ENCODE assay signal across 8 cellular contexts in the genomic region with DNA sequence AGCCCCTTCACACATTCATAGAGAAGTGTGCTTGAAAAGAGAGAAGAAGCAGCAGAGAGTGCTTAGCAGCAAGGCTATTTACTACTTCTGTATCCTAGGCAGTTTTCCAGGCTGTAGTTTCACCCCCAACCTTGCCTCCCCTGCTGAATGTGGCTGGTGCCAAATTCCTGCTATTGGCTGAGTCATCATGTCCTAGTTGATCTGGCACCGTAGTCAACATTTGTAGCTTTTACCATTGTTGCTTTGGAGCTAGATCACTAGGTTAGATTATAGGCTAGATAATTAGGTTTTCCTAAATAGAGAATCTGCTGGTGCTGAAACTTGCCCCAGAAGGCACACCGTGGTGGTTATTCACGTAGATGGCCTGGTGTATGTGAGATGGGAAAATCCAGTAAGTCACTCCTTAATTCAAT. TPM values are rescaled to one million over a fixed set of nuclear protein-coding genes. Genes with fewer than 3 reads are reported as not detected.
DNase-seq lines count a peak whose midpoint lies in the region; ATAC-seq and TF ChIP-seq lines count a peak whose summit lies in the region.

No MANE protein-coding gene starts in this region.

- no peaks in the 10 kb centered on the region for H3K36me3 ChIP-seq in ascending aorta

- H3K4me3 Mint-ChIP-seq in osteocyte (ENCODE audit: unreplicated experiment) = peak overlapping the region; percentile 8
- H3K4me3 Mint-ChIP-seq in activated T-helper 1 cell treated with anti-CD3 and anti-CD28 coated beads, Interleukin-12 subunit alpha, Interleukin-12 subunit beta, Interleukin-2, Interleukin-4 antibody, amounts not matched to agents 30 ng/mL and 10 ng/mL and 1 ng/mL, durations not matched to agents 14 hours and 24 hours and 36 hours = no peak overlapping the region

- peaks cover 28% of the 10 kb centered on the region for H3K4me1 Mint-ChIP-seq in osteocyte (ENCODE audit: unreplicated experiment)
- H3K4me1 Mint-ChIP-seq in activated T-helper 1 cell treated with anti-CD3 and anti-CD28 coated beads, Interleukin-12 subunit alpha, Interleukin-12 subunit beta, Interleukin-2, Interleukin-4 antibody, amounts not matched to agents 30 ng/mL and 10 ng/mL and 1 ng/mL, durations not matched to agents 14 hours and 24 hours and 36 hours (ENCODE audit: low read depth) = no peaks in the 10 kb centered on the region

- no peaks in the 10 kb centered on the region for H3K27me3 Mint-ChIP-seq in osteocyte (ENCODE audit: unreplicated experiment)
- no peaks in the 10 kb centered on the region for H3K27me3 Mint-ChIP-seq in activated T-helper 1 cell treated with anti-CD3 and anti-CD28 coated beads, Interleukin-12 subunit alpha, Interleukin-12 subunit beta, Interleukin-2, Interleukin-4 antibody, amounts not matched to agents 30 ng/mL and 10 ng/mL and 1 ng/mL, durations not matched to agents 14 hours and 24 hours and 36 hours (ENCODE audit: insufficient read depth)

- intact Hi-C loops in activated T-helper 1 cell treated with anti-CD3 and anti-CD28 coated beads, Interleukin-12 subunit alpha, Interleukin-12 subunit beta, Interleukin-2, Interleukin-4 antibody, amounts not matched to agents 30 ng/mL and 10 ng/mL and 1 ng/mL, durations not matched to agents 14 hours and 24 hours and 36 hours (cut with micrococcal nuclease) = no loop called here
- intact Hi-C loops in ascending aorta (cut with DNase I) = no loop called here

- DNase-seq in RPMI7951 (ENCODE audit: low read depth) = peak; percentile 94
- DNase-seq in fibroblast of the conjunctiva (ENCODE audit: low read depth) = peak; percentile 92
- no peak for DNase-seq in osteocyte (ENCODE audit: extremely low spot score, unreplicated experiment)
- DNase-seq in activated T-helper 1 cell treated with anti-CD3 and anti-CD28 coated beads, Interleukin-12 subunit alpha, Interleukin-12 subunit beta, Interleukin-2, Interleukin-4 antibody, amounts not matched to agents 30 ng/mL and 10 ng/mL and 1 ng/mL, durations not matched to agents 14 hours and 24 hours and 36 hours (ENCODE audit: low spot score) = no peak
- DNase-seq in activated naive CD4-positive, alpha-beta T cell treated with anti-CD3 and anti-CD28 coated beads, Interleukin-2, amount 50 U/mL, for 16 hours = no peak
- no peak for DNase-seq in ascending aorta (ENCODE audit: low spot score in 2 of 2)

- no peaks in the 10 kb centered on the region for H3K9me3 Mint-ChIP-seq in osteocyte (ENCODE audit: unreplicated experiment)
- no peaks in the 10 kb centered on the region for H3K9me3 Mint-ChIP-seq in activated T-helper 1 cell treated with anti-CD3 and anti-CD28 coated beads, Interleukin-12 subunit alpha, Interleukin-12 subunit beta, Interleukin-2, Interleukin-4 antibody, amounts not matched to agents 30 ng/mL and 10 ng/mL and 1 ng/mL, durations not matched to agents 14 hours and 24 hours and 36 hours

- H3K9me3 ChIP-seq in ascending aorta = no peaks in the 10 kb centered on the region

- no peak for TF ChIP-seq CTCF in osteocyte (IDR thresholded peaks at IDR 0.05)
- no peak for TF ChIP-seq CTCF in ascending aorta (IDR thresholded peaks at IDR 0.05)

- H3K27ac ChIP-seq in ascending aorta = no peak overlapping the region

- no peaks in the 10 kb centered on the region for H3K36me3 Mint-ChIP-seq in osteocyte (ENCODE audit: unreplicated experiment)
- H3K36me3 Mint-ChIP-seq in activated T-helper 1 cell treated with anti-CD3 and anti-CD28 coated beads, Interleukin-12 subunit alpha, Interleukin-12 subunit beta, Interleukin-2, Interleukin-4 antibody, amounts not matched to agents 30 ng/mL and 10 ng/mL and 1 ng/mL, durations not matched to agents 14 hours and 24 hours and 36 hours (ENCODE audit: low read depth) = no peaks in the 10 kb centered on the region

- ATAC-seq in GM19023 (IDR thresholded peaks at IDR 0.05; ENCODE audit: unreplicated experiment) (peak; percentile 10), GM19328 (IDR thresholded peaks at IDR 0.05; ENCODE audit: unreplicated experiment) (no peak)

- H3K27ac Mint-ChIP-seq in osteocyte (ENCODE audit: unreplicated experiment) = peak overlapping the region; percentile 82
- no peak overlapping the region for H3K27ac Mint-ChIP-seq in activated T-helper 1 cell treated with anti-CD3 and anti-CD28 coated beads, Interleukin-12 subunit alpha, Interleukin-12 subunit beta, Interleukin-2, Interleukin-4 antibody, amounts not matched to agents 30 ng/mL and 10 ng/mL and 1 ng/mL, durations not matched to agents 14 hours and 24 hours and 36 hours

- H3K4me1 ChIP-seq in ascending aorta = peaks cover 0 to 3% of the 10 kb centered on the region in 2 donors

- H3K4me3 ChIP-seq in ascending aorta = no peak overlapping the region

- no peaks in the 10 kb centered on the region for H3K27me3 ChIP-seq in ascending aorta

RNA-seq across cellular contexts. Expression of a gene that starts 32.7 kb away (rescaled TPM):
- 9.4 and 11.4 TPM in 2 replicates for total RNA-seq in RPMI7951 (2014; rRNA removed; shearing (Covaris generic))
- total RNA-seq in osteocyte = 12.7 and 14.2 TPM in 2 replicates
- 0.10 and 0.24 TPM in 2 replicates for total RNA-seq in activated T-helper 1 cell treated with anti-CD3 and anti-CD28 coated beads, Interleukin-12 subunit alpha, Interleukin-12 subunit beta, Interleukin-2, Interleukin-4 antibody, amounts not matched to agents 30 ng/mL and 10 ng/mL and 1 ng/mL, durations not matched to agents 14 hours and 24 hours and 36 hours
- 4.7 TPM for total RNA-seq in ascending aorta

Comparison
In these comparisons a context has a peak if more than half of its experiments do, and no peak if none do; other contexts are left out.
1. DNase-seq: peak in RPMI7951 (single experiment) and fibroblast of the conjunctiva (single experiment); none in osteocyte (single experiment), activated T-helper 1 cell treated with anti-CD3 and anti-CD28 coated beads, Interleukin-12 subunit alpha, Interleukin-12 subunit beta, Interleukin-2, Interleukin-4 antibody, amounts not matched to agents 30 ng/mL and 10 ng/mL and 1 ng/mL, durations not matched to agents 14 hours and 24 hours and 36 hours (single experiment), activated naive CD4-positive, alpha-beta T cell treated with anti-CD3 and anti-CD28 coated beads, Interleukin-2, amount 50 U/mL, for 16 hours (single experiment) and ascending aorta (0 of 2).